Comparison of ENCODE assay signal across 28 cellular contexts in the genomic region with DNA sequence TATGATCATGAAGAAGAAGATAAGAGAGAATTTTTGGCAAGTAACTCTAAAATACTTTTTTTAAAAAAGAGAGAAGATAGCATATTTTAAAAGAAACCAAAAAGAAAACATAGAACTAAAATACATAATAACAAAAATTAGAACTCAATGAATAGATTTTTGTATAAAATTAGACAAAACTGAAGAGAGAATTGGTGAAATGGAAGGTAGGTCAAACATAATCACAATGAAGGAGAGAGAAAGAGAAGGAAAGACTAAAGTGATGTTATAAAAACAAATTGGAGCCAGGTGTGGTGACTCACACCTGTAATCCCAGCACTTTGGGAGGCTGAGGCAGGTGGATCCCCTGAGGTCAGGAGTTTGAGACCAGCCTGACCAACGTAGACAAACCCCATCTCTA.
"Had no signal": no experiment of that assay in that cellular context is flagged by ENCODE, and none has a peak within 500 bp of the region (broad histone marks: within the 10 kb centered on the region; RNA-seq: fewer than 3 reads in every experiment).

No MANE protein-coding gene starts in this region.

- H3K9me3 ChIP-seq: colonic mucosa, gastrocnemius medialis had no signal

- H3K79me2 ChIP-seq: hepatocyte had no signal

- H3K4me1 ChIP-seq: colonic mucosa, esophagus muscularis mucosa, esophagus squamous epithelium, foreskin keratinocyte, gastrocnemius medialis, gastroesophageal sphincter, heart left ventricle, heart right ventricle had no signal

- FAIRE-seq: colon, endometrium, endothelial cell of umbilical vein had no signal

- H3K27me3 ChIP-seq: colonic mucosa, esophagus muscularis mucosa, foreskin keratinocyte, gastrocnemius medialis, gastroesophageal sphincter, hepatocyte had no signal

- H3K4me2 ChIP-seq: hepatocyte had no signal

- H3K4me3 ChIP-seq: colonic mucosa, coronary artery, dorsolateral prefrontal cortex, esophagus muscularis mucosa, esophagus squamous epithelium, gastrocnemius medialis, gastroesophageal sphincter, heart left ventricle, heart right ventricle, hepatocyte had no signal

- H3K36me3 ChIP-seq: colonic mucosa, esophagus muscularis mucosa, esophagus squamous epithelium, gastrocnemius medialis, gastroesophageal sphincter, heart left ventricle, heart right ventricle had no signal

- H2AFZ ChIP-seq: hepatocyte had no signal

- H3K27ac ChIP-seq: colonic mucosa, coronary artery, dorsolateral prefrontal cortex, epithelial cell of prostate, esophagus muscularis mucosa, esophagus squamous epithelium, foreskin keratinocyte, gastrocnemius medialis, gastroesophageal sphincter, heart left ventricle, heart right ventricle, hepatocyte had no signal

- ATAC-seq: effector memory CD8-positive, alpha-beta T cell; esophagus mucosa; foreskin keratinocyte; gastrocnemius medialis; gastroesophageal sphincter; heart left ventricle; heart right ventricle had no signal

- DNase-seq: colonic mucosa; cortex of kidney; dermis blood vessel endothelial cell; dorsolateral prefrontal cortex; effector CD4-positive, alpha-beta T cell; effector CD8-positive, alpha-beta T cell; effector memory CD4-positive, alpha-beta T cell; effector memory CD8-positive, alpha-beta T cell; endodermal cell; erythroblast; esophagus squamous epithelium; foreskin fibroblast; foreskin keratinocyte; foreskin melanocyte; gastrocnemius medialis; glutamatergic neuron; head of caudate nucleus; heart left ventricle; heart right ventricle had no signal
